2 cellular contexts compared by ENCODE assay signal in the genomic region with DNA sequence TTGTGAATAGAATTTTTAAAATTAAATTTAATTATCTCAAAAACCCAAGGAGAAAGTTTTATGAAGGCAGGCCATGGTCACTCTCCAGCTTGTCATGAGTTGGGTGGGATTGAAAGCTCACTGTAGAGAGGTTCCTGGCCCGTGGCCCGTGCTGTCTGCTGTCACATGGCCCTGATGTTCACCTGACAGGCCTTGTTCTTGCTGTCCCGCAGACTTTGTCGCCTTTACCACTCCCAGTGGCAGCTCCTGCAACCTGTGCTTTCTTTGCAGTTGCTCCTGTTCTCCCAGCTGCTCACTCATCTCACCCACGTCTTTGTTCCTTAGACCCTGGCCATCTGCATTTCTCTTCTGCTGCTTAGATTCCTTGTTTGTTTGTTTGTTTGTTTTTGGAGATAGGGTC.
TF ChIP-seq lines count a peak whose summit lies in the region.

No MANE protein-coding gene starts in this region.

TF ChIP-seq in HEK293, 187 proteins besides CTCF, POLR2A, EP300 and RAD21:
- TF ChIP-seq, protein P1, sequence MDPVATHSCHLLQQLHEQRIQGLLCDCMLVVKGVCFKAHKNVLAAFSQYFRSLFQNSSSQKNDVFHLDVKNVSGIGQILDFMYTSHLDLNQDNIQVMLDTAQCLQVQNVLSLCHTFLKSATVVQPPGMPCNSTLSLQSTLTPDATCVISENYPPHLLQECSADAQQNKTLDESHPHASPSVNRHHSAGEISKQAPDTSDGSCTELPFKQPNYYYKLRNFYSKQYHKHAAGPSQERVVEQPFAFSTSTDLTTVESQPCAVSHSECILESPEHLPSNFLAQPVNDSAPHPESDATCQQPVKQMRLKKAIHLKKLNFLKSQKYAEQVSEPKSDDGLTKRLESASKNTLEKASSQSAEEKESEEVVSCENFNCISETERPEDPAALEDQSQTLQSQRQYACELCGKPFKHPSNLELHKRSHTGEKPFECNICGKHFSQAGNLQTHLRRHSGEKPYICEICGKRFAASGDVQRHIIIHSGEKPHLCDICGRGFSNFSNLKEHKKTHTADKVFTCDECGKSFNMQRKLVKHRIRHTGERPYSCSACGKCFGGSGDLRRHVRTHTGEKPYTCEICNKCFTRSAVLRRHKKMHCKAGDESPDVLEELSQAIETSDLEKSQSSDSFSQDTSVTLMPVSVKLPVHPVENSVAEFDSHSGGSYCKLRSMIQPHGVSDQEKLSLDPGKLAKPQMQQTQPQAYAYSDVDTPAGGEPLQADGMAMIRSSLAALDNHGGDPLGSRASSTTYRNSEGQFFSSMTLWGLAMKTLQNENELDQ (tag by site-specific recombination; IDR thresholded peaks at IDR 0.05; ENCODE audit: low read depth), result no peak
- TF ChIP-seq, protein P2, sequence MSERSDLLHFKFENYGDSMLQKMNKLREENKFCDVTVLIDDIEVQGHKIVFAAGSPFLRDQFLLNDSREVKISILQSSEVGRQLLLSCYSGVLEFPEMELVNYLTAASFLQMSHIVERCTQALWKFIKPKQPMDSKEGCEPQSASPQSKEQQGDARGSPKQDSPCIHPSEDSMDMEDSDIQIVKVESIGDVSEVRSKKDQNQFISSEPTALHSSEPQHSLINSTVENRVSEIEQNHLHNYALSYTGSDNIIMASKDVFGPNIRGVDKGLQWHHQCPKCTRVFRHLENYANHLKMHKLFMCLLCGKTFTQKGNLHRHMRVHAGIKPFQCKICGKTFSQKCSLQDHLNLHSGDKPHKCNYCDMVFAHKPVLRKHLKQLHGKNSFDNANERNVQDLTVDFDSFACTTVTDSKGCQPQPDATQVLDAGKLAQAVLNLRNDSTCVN (tag by site-specific recombination; optimal IDR thresholded peaks at IDR 0.05), result peak; percentile 9

TF ChIP-seq in K562, 482 proteins besides CTCF, POLR2A, EP300 and RAD21:
- peak; percentile 11; the same call in 1 of the 2 replicates for TF ChIP-seq SUPT5H (IDR thresholded peaks at IDR 0.05)
- TF ChIP-seq, protein P3, sequence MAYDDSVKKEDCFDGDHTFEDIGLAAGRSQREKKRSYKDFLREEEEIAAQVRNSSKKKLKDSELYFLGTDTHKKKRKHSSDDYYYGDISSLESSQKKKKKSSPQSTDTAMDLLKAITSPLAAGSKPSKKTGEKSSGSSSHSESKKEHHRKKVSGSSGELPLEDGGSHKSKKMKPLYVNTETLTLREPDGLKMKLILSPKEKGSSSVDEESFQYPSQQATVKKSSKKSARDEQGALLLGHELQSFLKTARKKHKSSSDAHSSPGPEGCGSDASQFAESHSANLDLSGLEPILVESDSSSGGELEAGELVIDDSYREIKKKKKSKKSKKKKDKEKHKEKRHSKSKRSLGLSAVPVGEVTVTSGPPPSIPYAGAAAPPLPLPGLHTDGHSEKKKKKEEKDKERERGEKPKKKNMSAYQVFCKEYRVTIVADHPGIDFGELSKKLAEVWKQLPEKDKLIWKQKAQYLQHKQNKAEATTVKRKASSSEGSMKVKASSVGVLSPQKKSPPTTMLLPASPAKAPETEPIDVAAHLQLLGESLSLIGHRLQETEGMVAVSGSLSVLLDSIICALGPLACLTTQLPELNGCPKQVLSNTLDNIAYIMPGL (CRISPR knock-in tag; IDR thresholded peaks at IDR 0.05), result no peak
